10 cellular contexts compared by ENCODE assay signal in genomic region chr10:30445716-30446115, GRCh38. TPM values are rescaled to one million over a fixed set of nuclear protein-coding genes. Genes with fewer than 3 reads are reported as not detected.
DNase-seq lines count a peak whose midpoint lies in the region; ATAC-seq and TF ChIP-seq lines count a peak whose summit lies in the region.
"Had no signal": no experiment of that assay in that cellular context is flagged by ENCODE, and none has a peak within 500 bp of the region (broad histone marks: within the 10 kb centered on the region; RNA-seq: fewer than 3 reads in every experiment).

No MANE protein-coding gene starts in this region.

- no peak overlapping the region for H3K27ac Mint-ChIP-seq in naive thymus-derived CD4-positive, alpha-beta T cell

- no peak overlapping the region for H3K4me3 ChIP-seq in astrocyte of the spinal cord (ENCODE audit: low read depth, low read length)
- no peak overlapping the region for H3K4me3 ChIP-seq in hepatocyte
- H3K4me3 ChIP-seq in subcutaneous abdominal adipose tissue (ENCODE audit: low read depth in 1 of 5, low read length in 5 of 5), result no peak overlapping the region
- no peak overlapping the region for H3K4me3 ChIP-seq in naive thymus-derived CD4-positive, alpha-beta T cell (ENCODE audit: low read length)

- H3K4me1 Mint-ChIP-seq in naive thymus-derived CD4-positive, alpha-beta T cell, result peaks cover 0 to 45% (median 0%) of the 10 kb centered on the region in 7 donors

- POLR2A ChIA-PET in naive thymus-derived CD4-positive, alpha-beta T cell (lab: Charles Lee), result no interaction called here

- intact Hi-C loops in naive thymus-derived CD4-positive, alpha-beta T cell (cut with micrococcal nuclease), result no loop called here

- no peak overlapping the region for H3K4me2 ChIP-seq in hepatocyte

- H3K9me3 ChIP-seq in hepatocyte (ENCODE audit: low read depth) (no peaks in the 10 kb centered on the region), subcutaneous abdominal adipose tissue (ENCODE audit: control insufficient read depth in 5 of 5, low read length in 5 of 5) (no peaks in the 10 kb centered on the region)
- H3K9me3 ChIP-seq in naive thymus-derived CD4-positive, alpha-beta T cell (ENCODE audit: control insufficient read depth in 2 of 3, low read length in 3 of 3), result no peaks in the 10 kb centered on the region

- H3K36me3 ChIP-seq in hepatocyte (replicated peaks; ENCODE audit: insufficient read depth, low read depth) (no peaks in the 10 kb centered on the region), subcutaneous abdominal adipose tissue (ENCODE audit: control insufficient read depth in 5 of 5, insufficient read depth in 5 of 5, low read length in 5 of 5) (peaks cover 37 to 62% (median 58%) of the 10 kb centered on the region in 5 donors)
- peaks cover 0 to 26% (median 0%) of the 10 kb centered on the region in 3 experiments for H3K36me3 ChIP-seq in naive thymus-derived CD4-positive, alpha-beta T cell (ENCODE audit: control insufficient read depth in 2 of 3, insufficient read depth in 3 of 3, low read length in 3 of 3)

- CTCF ChIA-PET in naive thymus-derived CD4-positive, alpha-beta T cell (lab: Charles Lee), result no interaction called here

- H3K4me1 ChIP-seq in hepatocyte (ENCODE audit: insufficient read depth), result no peaks in the 10 kb centered on the region
- H3K4me1 ChIP-seq in subcutaneous abdominal adipose tissue (ENCODE audit: control insufficient read depth in 5 of 5, insufficient read depth in 5 of 5, low read length in 5 of 5), result peaks cover 0 to 33% (median 17%) of the 10 kb centered on the region in 5 donors
- H3K4me1 ChIP-seq in naive thymus-derived CD4-positive, alpha-beta T cell (ENCODE audit: control insufficient read depth in 2 of 2, insufficient read depth in 2 of 2, low read length in 2 of 2), result peaks cover 0 to 10% of the 10 kb centered on the region in 2 donors

- no peaks in the 10 kb centered on the region for H3K27me3 ChIP-seq in hepatocyte
- H3K27me3 ChIP-seq in subcutaneous abdominal adipose tissue (ENCODE audit: control insufficient read depth in 5 of 5, insufficient read depth in 4 of 5, low read length in 5 of 5), result no peaks in the 10 kb centered on the region
- no peaks in the 10 kb centered on the region for H3K27me3 ChIP-seq in naive thymus-derived CD4-positive, alpha-beta T cell (ENCODE audit: control insufficient read depth in 2 of 2, insufficient read depth in 2 of 2, low read length in 2 of 2)

- WGBS in hepatocyte (ENCODE audit: low lambda C conversion rate, missing lambda C conversion rate), result 46% methylated on average over 2 of the region's 2 CpGs

- in situ Hi-C loops in astrocyte of the spinal cord (cut with HindIII; ENCODE audit: low sequenced_read_pairs), result no loop called here

- no peaks in the 10 kb centered on the region for H3K27me3 Mint-ChIP-seq in naive thymus-derived CD4-positive, alpha-beta T cell
- H3K27me3 Mint-ChIP-seq: activated CD4-positive, alpha-beta memory T cell treated with anti-CD3 and anti-CD28 coated beads, Interleukin-2, amount 10 ng/mL, durations not matched to agents 7 days and 5 days had no signal

- no peak for ATAC-seq in naive thymus-derived CD4-positive, alpha-beta T cell

- H3K27ac ChIP-seq in hepatocyte (peak overlapping the region; percentile 10), subcutaneous abdominal adipose tissue (ENCODE audit: low read depth, low read length) (peak overlapping the region; percentile 44)
- no peak overlapping the region for H3K27ac ChIP-seq in naive thymus-derived CD4-positive, alpha-beta T cell (ENCODE audit: low read depth, low read length)

- H3K79me2 ChIP-seq in hepatocyte, result peaks cover 11% of the 10 kb centered on the region

- H3K9me3 Mint-ChIP-seq in naive thymus-derived CD4-positive, alpha-beta T cell, result peaks cover 0 to 1% (median 0%) of the 10 kb centered on the region in 11 donors
- H3K9me3 Mint-ChIP-seq: activated CD4-positive, alpha-beta memory T cell treated with anti-CD3 and anti-CD28 coated beads, Interleukin-2, amount 10 ng/mL, durations not matched to agents 7 days and 5 days had no signal

- no peak for TF ChIP-seq CTCF in astrocyte of the spinal cord (IDR thresholded peaks at IDR 0.05; ENCODE audit: low read depth, low read length)
- TF ChIP-seq CTCF in hepatocyte (IDR thresholded peaks at IDR 0.05; ENCODE audit: poor library complexity), result no peak

- H4K20me1 ChIP-seq in hepatocyte (ENCODE audit: insufficient read depth, poor library complexity, severe bottlenecking), result no peaks in the 10 kb centered on the region

- no peaks in the 10 kb centered on the region for H3K9me2 ChIP-seq in hepatocyte (replicated peaks; ENCODE audit: insufficient read depth)

- DNase-seq in GM04504 (ENCODE audit: low read depth) (peak; percentile 78), astrocyte of the spinal cord (ENCODE audit: low read depth, low spot score) (peak; percentile 69), hepatocyte (ENCODE audit: low spot score) (no peak), SHP77 treated with DMSO at 0.1 percent for 48 hours (lab: John Stamatoyannopoulos, UW) (no peak), NCI-H1105 (lab: John Stamatoyannopoulos, UW) (no peak)
- DNase-seq in naive thymus-derived CD4-positive, alpha-beta T cell, result no peak
- DNase-seq: activated CD4-positive, alpha-beta memory T cell treated with anti-CD3 and anti-CD28 coated beads, Interleukin-2, amount 10 ng/mL, durations not matched to agents 7 days and 5 days; SIG-M5 had no signal

- H3K36me3 Mint-ChIP-seq in naive thymus-derived CD4-positive, alpha-beta T cell, result peaks cover 0 to 45% (median 9%) of the 10 kb centered on the region in 5 donors

- peak overlapping the region in 1 of 5 donors; percentile 10 for H3K9ac ChIP-seq in subcutaneous abdominal adipose tissue (ENCODE audit: low read length in 5 of 5)

- no peak overlapping the region for H3K4me3 Mint-ChIP-seq in naive thymus-derived CD4-positive, alpha-beta T cell
- H3K4me3 Mint-ChIP-seq: activated CD4-positive, alpha-beta memory T cell treated with anti-CD3 and anti-CD28 coated beads, Interleukin-2, amount 10 ng/mL, durations not matched to agents 7 days and 5 days; brain had no signal

- no peak overlapping the region for H2AFZ ChIP-seq in hepatocyte

RNA-seq across cellular contexts. Expression of gene MAP3K8, which starts 11.7 kb away (rescaled TPM):
- 15.5 and 23.0 TPM in 2 replicates for total RNA-seq in hepatocyte
- 37.9 and 40.0 TPM in 2 replicates for polyA plus RNA-seq in hepatocyte
- 100 to 1,000 TPM in 1 of 5 experiments, 10 to 100 TPM in 2, 1 to 10 TPM in 1, under 1 TPM in 1; 0.70 to 102 (median 31.2) TPM for total RNA-seq in naive thymus-derived CD4-positive, alpha-beta T cell
- under 1 TPM in 1 of 2 donors, not detected in 1; 0.28 TPM for polyA plus RNA-seq in naive thymus-derived CD4-positive, alpha-beta T cell

Comparison
In these comparisons a context has a peak if more than half of its experiments do, and no peak if none do; other contexts are left out.
1. DNase-seq: peak in GM04504 (single experiment) and astrocyte of the spinal cord (single experiment); none in hepatocyte (single experiment), SHP77 treated with DMSO at 0.1 percent for 48 hours (single experiment), naive thymus-derived CD4-positive, alpha-beta T cell (0 of 9) and NCI-H1105 (single experiment).